Comparison of ENCODE assay signal across 1 cellular context in genomic region chr1:107449326-107449725, GRCh38.
TF ChIP-seq lines count a peak whose summit lies in the region.

No MANE protein-coding gene starts in this region.

TF ChIP-seq in GM23338, 12 proteins besides CTCF, POLR2A, EP300 and RAD21 (continued from another document):
- TF ChIP-seq ZNF462 (CRISPR knock-in tag; IDR thresholded peaks at IDR 0.05) (no peak), EZH2 (IDR thresholded peaks at IDR 0.05; ENCODE audit: low read depth, unreplicated experiment) (no peak), NANOG (IDR thresholded peaks at IDR 0.05; ENCODE audit: borderline replicate concordance) (no peak), STAT1 (IDR thresholded peaks at IDR 0.05; ENCODE audit: unreplicated experiment) (no peak), CREB1 (CRISPR knock-in tag; IDR thresholded peaks at IDR 0.05; ENCODE audit: low read depth) (no peak)
